15 cellular contexts compared by ENCODE assay signal in genomic region chr17:1156864-1157263, GRCh38.
DNase-seq lines count a peak whose midpoint lies in the region; ATAC-seq, FAIRE-seq and TF ChIP-seq lines count a peak whose summit lies in the region.
"Had no signal": no experiment of that assay in that cellular context is flagged by ENCODE, and none has a peak within 500 bp of the region (broad histone marks: within the 10 kb centered on the region; RNA-seq: fewer than 3 reads in every experiment).

No MANE protein-coding gene starts in this region.

- DNase-seq in RCC 7860 (ENCODE audit: low spot score) (peak; percentile 6), astrocyte of the spinal cord (ENCODE audit: low read depth, low spot score) (peak; percentile 81), iris pigment epithelial cell (ENCODE audit: low read depth) (peak; percentile 12), GM10266 (ENCODE audit: extremely low spot score) (no peak), NCI-H69 (lab: John Stamatoyannopoulos, UW) (no peak)
- DNase-seq: 8988T; CD4-positive, alpha-beta memory T cell; DMS153; DMS79; GDM1; H9 had no signal

- no peak overlapping the region for H3K4me3 ChIP-seq in astrocyte of the spinal cord (ENCODE audit: low read depth, low read length)
- H3K4me3 ChIP-seq: BLaER1 had no signal

- in situ Hi-C loops in astrocyte of the spinal cord (cut with HindIII; ENCODE audit: low sequenced_read_pairs) = no loop called here

- no peak for TF ChIP-seq CTCF in astrocyte of the spinal cord (IDR thresholded peaks at IDR 0.05; ENCODE audit: low read depth, low read length)
- TF ChIP-seq CTCF in GM10266 (IDR thresholded peaks at IDR 0.05; ENCODE audit: control insufficient read depth, insufficient read depth, low read depth, missing control alignments) = no peak

- ATAC-seq in GM21528 (IDR thresholded peaks at IDR 0.05; ENCODE audit: low FRiP score, unreplicated experiment) (no peak), HG03457 (IDR thresholded peaks at IDR 0.05; ENCODE audit: unreplicated experiment) (no peak)

- FAIRE-seq in RCC 7860 (lab: Jason Lieb, UNC) = no peak
- FAIRE-seq: H1 had no signal

Comparison
In these comparisons a context has a peak if more than half of its experiments do, and no peak if none do; other contexts are left out.
1. DNase-seq: peak in RCC 7860 (single experiment), astrocyte of the spinal cord (single experiment) and iris pigment epithelial cell (single experiment); none in GM10266 (single experiment) and NCI-H69 (single experiment).